Comparison of ENCODE assay signal across 8 cellular contexts in genomic region chr9:114155263-114155966, GRCh38. TPM values are rescaled to one million over a fixed set of nuclear protein-coding genes. Genes with fewer than 3 reads are reported as not detected.
A peak's percentile ranks its signal among the peaks of the same experiment; 100 is the strongest.
DNase-seq lines count a peak whose midpoint lies in the region; ATAC-seq and TF ChIP-seq lines count a peak whose summit lies in the region.

Gene COL27A1 (plus strand): TSS chr9:114155537. CDS start chr9:114155951, 414 bp downstream.

- H4K5ac ChIP-seq in mesendoderm (ENCODE audit: low read length) = no peak within 1 kb of the TSS

- no peak within 1 kb of the TSS for H2BK15ac ChIP-seq in mesendoderm (replicated peaks; ENCODE audit: low read depth)

- H3K4me3 ChIP-seq in endodermal cell (ENCODE audit: low read length) (peak within 1 kb of the TSS; percentile 94), mesendoderm (ENCODE audit: low read length) (peak within 1 kb of the TSS; percentile 84)

- H3K23ac ChIP-seq in mesendoderm (ENCODE audit: low read length) = peak within 1 kb of the TSS; percentile 92

- H3K9ac ChIP-seq in endodermal cell (ENCODE audit: extremely low read depth, low read length, poor library complexity, severe bottlenecking) = peak within 1 kb of the TSS; percentile 64
- H3K9ac ChIP-seq in mesendoderm (ENCODE audit: low read length) = peak within 1 kb of the TSS; percentile 87

- H3K27ac ChIP-seq in 22Rv1 = 0 out of 2 replicates have a peak within 1 kb of the TSS, but pooled peaks have one; percentile 22
- H3K27ac ChIP-seq in endodermal cell (ENCODE audit: low read depth, low read length) = no peak within 1 kb of the TSS
- peak within 1 kb of the TSS; percentile 2 for H3K27ac ChIP-seq in mesendoderm (ENCODE audit: low read depth, low read length)

- H3K4me1 Mint-ChIP-seq in endodermal cell = peaks cover 37% of the 10 kb centered on the region

- peak within 1 kb of the TSS; percentile 90 for H3K56ac ChIP-seq in mesendoderm (ENCODE audit: low read length)

- H3K79me2 ChIP-seq in mesendoderm (ENCODE audit: control insufficient read depth, insufficient read depth, low read length) = peaks cover 13% of the 10 kb centered on the region

- H3K27me3 ChIP-seq in endodermal cell (ENCODE audit: control insufficient read depth, insufficient read depth, low read length, poor library complexity, severe bottlenecking) = peaks cover 34% of the 10 kb centered on the region
- H3K27me3 ChIP-seq in mesendoderm (ENCODE audit: insufficient read depth, low read length, poor library complexity) = peaks cover 5% of the 10 kb centered on the region

- H3K27me3 Mint-ChIP-seq in endodermal cell (ENCODE audit: insufficient read depth) = peaks cover 46% of the 10 kb centered on the region

- 0% methylated on average over 8 to 58 of the region's 58 CpGs for WGBS in endodermal cell (ENCODE audit: insufficient coverage in 1 of 2, insufficient read length in 1 of 2), 2 experiments
- no CpG with 5 or more reads among the region's 58 CpGs for WGBS in mesendoderm (ENCODE audit: extremely low coverage, insufficient coverage, low lambda C conversion rate)

- no peak within 1 kb of the TSS for H4K8ac ChIP-seq in mesendoderm (ENCODE audit: low read depth, low read length)

- peaks cover 3% of the 10 kb centered on the region for H3K36me3 Mint-ChIP-seq in endodermal cell (ENCODE audit: low read depth)

- ATAC-seq in GM18502 (IDR thresholded peaks at IDR 0.05; ENCODE audit: poor library complexity, unreplicated experiment) = peak; percentile 87
- peak; percentile 90 for ATAC-seq in HG03175 (IDR thresholded peaks at IDR 0.05; ENCODE audit: unreplicated experiment)

- H3K36me3 ChIP-seq in endodermal cell (ENCODE audit: control insufficient read depth, insufficient read depth, low read length) (peaks cover 1% of the 10 kb centered on the region), mesendoderm (ENCODE audit: control insufficient read depth, insufficient read depth, low read length) (no peaks in the 10 kb centered on the region)

- H3K27ac Mint-ChIP-seq in endodermal cell = peak within 1 kb of the TSS; percentile 82

- H3K4ac ChIP-seq in mesendoderm (ENCODE audit: low read depth, low read length) = peak within 1 kb of the TSS; percentile 75

- H3K4me1 ChIP-seq in endodermal cell (ENCODE audit: control insufficient read depth, insufficient read depth, low read length) (peaks cover 18% of the 10 kb centered on the region), mesendoderm (ENCODE audit: control insufficient read depth, low read depth, low read length) (peaks cover 16% of the 10 kb centered on the region)

- peak; percentile 98 for TF ChIP-seq CTCF in 22Rv1 (IDR thresholded peaks at IDR 0.05)
- peak; percentile 96 for TF ChIP-seq CTCF in endodermal cell (conservative IDR thresholded peaks at IDR 0.05)

- peak within 1 kb of the TSS; percentile 98 for H2AK5ac ChIP-seq in mesendoderm (ENCODE audit: low read length)

- H2BK120ac ChIP-seq in mesendoderm (ENCODE audit: low read depth, low read length) = peak within 1 kb of the TSS; percentile 38

- H3K9me3 Mint-ChIP-seq in endodermal cell = peaks cover 2% of the 10 kb centered on the region

- peak within 1 kb of the TSS; percentile 100 for H3K4me2 ChIP-seq in mesendoderm (ENCODE audit: low read length)

- DNase-seq in NCI-H82 treated with DMSO at 0.1 percent for 48 hours (lab: John Stamatoyannopoulos, UW; ENCODE audit: unreplicated experiment) = peak; percentile 37
- DNase-seq in activated CD8-positive, alpha-beta memory T cell treated with anti-CD3 and anti-CD28 coated beads, Interleukin-2, amount 50 U/mL, for 1 hour (ENCODE audit: extremely low read depth) = peak; percentile 17
- peak; percentile 97 for DNase-seq in endodermal cell
- peak; percentile 90 for DNase-seq in mesendoderm
- DNase-seq in stimulated activated CD8-positive, alpha-beta memory T cell treated with anti-CD3 and anti-CD28 coated beads, Interleukin-12 subunit alpha, Interleukin-12 subunit beta, amount 100 ng/mL, for 1 hour (ENCODE audit: low read depth) = peak; percentile 59

- no peaks in the 10 kb centered on the region for H3K9me3 ChIP-seq in endodermal cell (ENCODE audit: control insufficient read depth, low read length)

- H3K18ac ChIP-seq in mesendoderm (ENCODE audit: low read length) = peak within 1 kb of the TSS; percentile 94

- peaks cover 11% of the 10 kb centered on the region for H3K79me1 ChIP-seq in mesendoderm (ENCODE audit: low read length)

- H2BK5ac ChIP-seq in mesendoderm (ENCODE audit: low read length) = no peak within 1 kb of the TSS

- H3K4me3 Mint-ChIP-seq in endodermal cell = peak within 1 kb of the TSS; percentile 86

RNA-seq across cellular contexts. Expression of gene COL27A1, which starts in this region (rescaled TPM):
- 10 to 100 TPM; 43.8 to 69.5 TPM for total RNA-seq in endodermal cell
- 27.0 TPM for polyA plus RNA-seq in endodermal cell (2013, experiment 1 of 2)
- polyA plus RNA-seq in endodermal cell (2013, experiment 2 of 2) = 29.4 TPM
- 13.9 TPM for polyA plus RNA-seq in mesendoderm (2013, experiment 1 of 2)
- 13.5 TPM for polyA plus RNA-seq in mesendoderm (2013, experiment 2 of 2)

Comparison
In these comparisons a context has a peak if more than half of its experiments do, and no peak if none do; other contexts are left out.
1. DNase-seq: peak in every context shown above with its lines; median percentile 97 in endodermal cell; 90 in mesendoderm; 59 in stimulated activated CD8-positive, alpha-beta memory T cell treated with anti-CD3 and anti-CD28 coated beads, Interleukin-12 subunit alpha, Interleukin-12 subunit beta, amount 100 ng/mL, for 1 hour; 37 in NCI-H82 treated with DMSO at 0.1 percent for 48 hours; 17 in activated CD8-positive, alpha-beta memory T cell treated with anti-CD3 and anti-CD28 coated beads, Interleukin-2, amount 50 U/mL, for 1 hour.